1 cellular context compared by ENCODE assay signal in genomic region chr9:34143116-34143515, GRCh38.
TF ChIP-seq lines count a peak whose summit lies in the region.

No MANE protein-coding gene starts in this region.

TF ChIP-seq in HepG2, 621 proteins besides CTCF, POLR2A, EP300 and RAD21:
- TF ChIP-seq ZNF362 (CRISPR knock-in tag; IDR thresholded peaks at IDR 0.05; ENCODE audit: borderline replicate concordance), result 0 out of 2 replicates have a peak, but pooled peaks have one; percentile 40
- no peak for TF ChIP-seq ZNF260 (CRISPR knock-in tag; IDR thresholded peaks at IDR 0.05; ENCODE audit: borderline replicate concordance, low read depth)
